In the genomic region with DNA sequence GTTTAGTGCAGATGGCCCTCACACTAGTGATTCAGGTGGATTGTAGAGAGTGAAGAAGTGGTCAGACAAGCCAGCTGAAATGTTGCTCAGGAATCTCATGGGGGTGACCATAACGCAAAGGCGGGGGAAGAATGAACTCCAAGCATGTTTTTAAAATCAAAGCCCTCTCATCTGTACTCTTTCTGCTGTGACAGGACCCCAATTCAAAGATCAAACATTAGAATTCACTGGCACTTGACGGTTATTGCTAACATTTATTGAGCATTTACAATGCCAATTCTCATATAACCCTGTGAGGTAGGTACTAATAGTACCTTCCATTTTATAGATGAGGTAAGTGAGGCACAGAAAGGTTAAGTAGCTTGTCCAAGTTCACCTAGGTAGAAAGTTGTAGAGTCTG, we compare ENCODE assay signal across 32 cellular contexts.
"Had no signal": no experiment of that assay in that cellular context is flagged by ENCODE, and none has a peak within 500 bp of the region (broad histone marks: within the 10 kb centered on the region; RNA-seq: fewer than 3 reads in every experiment).

No MANE protein-coding gene starts in this region.

- H3K27me3 ChIP-seq: adrenal gland, body of pancreas, cardiac muscle cell, colonic mucosa, esophagus muscularis mucosa, foreskin keratinocyte, gastrocnemius medialis, heart right ventricle, hepatocyte had no signal

- H3K4me3 Mint-ChIP-seq: activated CD4-positive, alpha-beta memory T cell treated with anti-CD3 and anti-CD28 coated beads, Interleukin-2, amount 10 ng/mL, durations not matched to agents 7 days and 5 days; activated CD4-positive, alpha-beta T cell treated with anti-CD3 and anti-CD28 coated beads for 36 hours; activated CD4-positive, alpha-beta T cell treated with anti-CD3 and anti-CD28 coated beads, Interleukin-2, amount 10 ng/mL, durations not matched to agents 24 days and 14 days; activated naive CD8-positive, alpha-beta T cell treated with anti-CD3 and anti-CD28 coated beads for 36 hours; activated naive CD8-positive, alpha-beta T cell treated with anti-CD3 and anti-CD28 coated beads, Interleukin-2, amount 50 U/mL, for 24 hours; activated T-cell treated with anti-CD3 and anti-CD28 coated beads, Interleukin-2, amount 50 U/mL, for 24 hours; activated T-cell treated with anti-CD3 and anti-CD28 coated beads, Interleukin-2, amount 50 U/mL, for 72 hours; endodermal cell had no signal

- H3K9me3 Mint-ChIP-seq: activated CD4-positive, alpha-beta memory T cell treated with anti-CD3 and anti-CD28 coated beads, Interleukin-2, amount 10 ng/mL, durations not matched to agents 7 days and 5 days; activated CD4-positive, alpha-beta T cell treated with anti-CD3 and anti-CD28 coated beads, Interleukin-2, amount 10 ng/mL, durations not matched to agents 24 days and 14 days; activated naive CD8-positive, alpha-beta T cell treated with anti-CD3 and anti-CD28 coated beads for 36 hours; activated T-cell treated with anti-CD3 and anti-CD28 coated beads, Interleukin-2, amount 50 U/mL, for 24 hours; activated T-cell treated with anti-CD3 and anti-CD28 coated beads, Interleukin-2, amount 50 U/mL, for 72 hours; endodermal cell had no signal

- H3K9me3 ChIP-seq: adrenal gland, body of pancreas, colonic mucosa, esophagus muscularis mucosa, gastrocnemius medialis, heart right ventricle had no signal

- ATAC-seq: activated CD4-positive, alpha-beta T cell treated with anti-CD3 and anti-CD28 coated beads for 36 hours; activated naive CD8-positive, alpha-beta T cell treated with anti-CD3 and anti-CD28 coated beads, Interleukin-2, amount 50 U/mL, for 24 hours; activated T-cell treated with anti-CD3 and anti-CD28 coated beads, Interleukin-2, amount 50 U/mL, for 72 hours; body of pancreas; foreskin keratinocyte; gastrocnemius medialis; heart right ventricle had no signal

- H3K4me2 ChIP-seq: hepatocyte had no signal

- H2AFZ ChIP-seq: hepatocyte had no signal

- H3K27ac Mint-ChIP-seq: activated CD4-positive, alpha-beta memory T cell treated with anti-CD3 and anti-CD28 coated beads, Interleukin-2, amount 10 ng/mL, durations not matched to agents 7 days and 5 days; activated CD4-positive, alpha-beta T cell treated with anti-CD3 and anti-CD28 coated beads, Interleukin-2, amount 10 ng/mL, durations not matched to agents 24 days and 14 days; activated naive CD8-positive, alpha-beta T cell treated with anti-CD3 and anti-CD28 coated beads for 36 hours; activated naive CD8-positive, alpha-beta T cell treated with anti-CD3 and anti-CD28 coated beads, Interleukin-2, amount 50 U/mL, for 24 hours; activated T-cell treated with anti-CD3 and anti-CD28 coated beads, Interleukin-2, amount 50 U/mL, for 24 hours; activated T-cell treated with anti-CD3 and anti-CD28 coated beads, Interleukin-2, amount 50 U/mL, for 72 hours; endodermal cell had no signal

- DNase-seq: activated CD4-positive, alpha-beta memory T cell treated with anti-CD3 and anti-CD28 coated beads, Interleukin-2, amount 10 ng/mL, durations not matched to agents 7 days and 5 days; activated CD4-positive, alpha-beta T cell treated with anti-CD3 and anti-CD28 coated beads for 36 hours; activated CD4-positive, alpha-beta T cell treated with anti-CD3 and anti-CD28 coated beads, Interleukin-2, amount 10 ng/mL, durations not matched to agents 24 days and 14 days; activated CD4-positive, CD25-positive, alpha-beta regulatory T cell; activated CD4-positive, CD25-positive, alpha-beta regulatory T cell treated with anti-CD3 and anti-CD28 coated beads, Interleukin-2, amount 50 U/mL, for 72 hours; activated CD8-positive, alpha-beta memory T cell treated with anti-CD3 and anti-CD28 coated beads, Interleukin-2, amount 50 U/mL, for 48 hours; activated gamma-delta T cell; activated naive CD4-positive, alpha-beta T cell; activated naive CD4-positive, alpha-beta T cell treated with anti-CD3 and anti-CD28 coated beads, Interleukin-2, amount 50 U/mL, for 16 hours; activated naive CD8-positive, alpha-beta T cell treated with anti-CD3 and anti-CD28 coated beads for 36 hours; activated naive CD8-positive, alpha-beta T cell treated with anti-CD3 and anti-CD28 coated beads, Interleukin-2, amount 50 U/mL, for 24 hours; activated T-cell treated with anti-CD3 and anti-CD28 coated beads for 4 hours; activated T-cell treated with anti-CD3 and anti-CD28 coated beads, Interleukin-2, amount 50 U/mL, for 24 hours; activated T-cell treated with anti-CD3 and anti-CD28 coated beads, Interleukin-2, amount 50 U/mL, for 72 hours; adrenal gland; amygdala; aorta; body of pancreas; central memory CD4-positive, alpha-beta T cell; cerebellar nuclear complex; colonic mucosa; effector CD8-positive, alpha-beta T cell; endodermal cell; erythroblast; foreskin keratinocyte; gastrocnemius medialis; heart right ventricle; T-helper 2 cell; WERI-Rb-1 had no signal

- H3K4me3 ChIP-seq: adrenal gland, body of pancreas, cardiac muscle cell, colonic mucosa, esophagus muscularis mucosa, gastrocnemius medialis, heart right ventricle, hepatocyte had no signal

- H3K79me2 ChIP-seq: hepatocyte had no signal

- H3K4me1 Mint-ChIP-seq: activated CD4-positive, alpha-beta T cell treated with anti-CD3 and anti-CD28 coated beads, Interleukin-2, amount 10 ng/mL, durations not matched to agents 24 days and 14 days; endodermal cell had no signal

- H3K36me3 ChIP-seq: adrenal gland, cardiac muscle cell, colonic mucosa, gastrocnemius medialis had no signal

- H3K27me3 Mint-ChIP-seq: activated CD4-positive, alpha-beta memory T cell treated with anti-CD3 and anti-CD28 coated beads, Interleukin-2, amount 10 ng/mL, durations not matched to agents 7 days and 5 days; activated CD4-positive, alpha-beta T cell treated with anti-CD3 and anti-CD28 coated beads for 36 hours; activated CD4-positive, alpha-beta T cell treated with anti-CD3 and anti-CD28 coated beads, Interleukin-2, amount 10 ng/mL, durations not matched to agents 24 days and 14 days; activated naive CD8-positive, alpha-beta T cell treated with anti-CD3 and anti-CD28 coated beads for 36 hours; activated naive CD8-positive, alpha-beta T cell treated with anti-CD3 and anti-CD28 coated beads, Interleukin-2, amount 50 U/mL, for 24 hours; activated T-cell treated with anti-CD3 and anti-CD28 coated beads, Interleukin-2, amount 50 U/mL, for 24 hours had no signal

- H3K27ac ChIP-seq: adrenal gland, body of pancreas, cardiac muscle cell, colonic mucosa, esophagus muscularis mucosa, foreskin keratinocyte, gastrocnemius medialis, heart right ventricle, hepatocyte, WERI-Rb-1 had no signal

- H3K4me1 ChIP-seq: adrenal gland, body of pancreas, colonic mucosa, esophagus muscularis mucosa, foreskin keratinocyte, gastrocnemius medialis, heart right ventricle had no signal
